In the genomic region with DNA sequence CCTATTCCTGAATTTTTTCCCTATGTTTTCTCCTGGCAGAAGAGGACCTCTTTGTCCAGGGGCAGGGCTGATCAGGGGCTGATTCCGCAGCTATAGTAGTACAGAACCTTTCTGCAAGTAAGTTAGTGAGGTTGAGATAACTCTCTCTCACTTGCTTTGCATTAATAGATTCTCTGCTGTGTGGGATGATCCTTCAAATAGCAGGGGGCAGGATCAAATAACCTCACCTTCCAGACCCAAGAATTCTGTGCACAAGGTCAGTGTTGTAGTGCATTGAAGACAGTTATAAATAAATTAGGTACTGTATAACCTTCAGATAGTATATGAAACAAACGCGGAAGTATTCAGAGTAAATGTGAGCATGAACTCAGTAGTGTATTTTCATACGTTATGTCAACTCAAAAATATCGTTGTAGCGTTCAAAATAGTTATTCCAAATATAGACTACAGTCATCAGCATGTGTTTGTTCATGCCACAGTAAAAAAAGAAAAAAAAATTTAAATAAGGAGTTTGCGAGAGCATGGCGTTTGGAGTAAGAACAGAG, we compare ENCODE assay signal across 21 cellular contexts. TPM values are rescaled to one million over a fixed set of nuclear protein-coding genes. Genes with fewer than 3 reads are reported as not detected.
DNase-seq lines count a peak whose midpoint lies in the region; TF ChIP-seq lines count a peak whose summit lies in the region.
"Had no signal": no experiment of that assay in that cellular context is flagged by ENCODE, and none has a peak within 500 bp of the region (broad histone marks: within the 10 kb centered on the region; RNA-seq: fewer than 3 reads in every experiment).

No MANE protein-coding gene starts in this region.

- H3K4me1 ChIP-seq in smooth muscle cell (ENCODE audit: low read depth) = peaks cover 12% of the 10 kb centered on the region
- H3K4me1 ChIP-seq: SJSA1 had no signal

- no peaks in the 10 kb centered on the region for H4K20me1 ChIP-seq in smooth muscle cell (ENCODE audit: low read depth)

- H3F3A ChIP-seq in smooth muscle cell (ENCODE audit: low read depth) = no peaks in the 10 kb centered on the region

- DNase-seq in NCI-H510A treated with DMSO at 0.1 percent for 48 hours (lab: John Stamatoyannopoulos, UW) (peak; percentile 97), NCI-H510A (lab: John Stamatoyannopoulos, UW) (no peak), NCI-H526 treated with DMSO at 0.1 percent for 48 hours (lab: John Stamatoyannopoulos, UW) (peak; percentile 90), iPS-NIHi11 (ENCODE audit: low spot score) (peak; percentile 7), smooth muscle cell (lab: John Stamatoyannopoulos, UW; ENCODE audit: unreplicated experiment) (no peak), NOMO-1 treated with dmso at 0.1 percent for 144 hours (lab: John Stamatoyannopoulos, UW; ENCODE audit: unreplicated experiment) (no peak), epidermal melanocyte (ENCODE audit: insufficient read length, low spot score) (no peak)
- DNase-seq in stimulated activated CD4-positive, alpha-beta T cell treated with anti-CD3 and anti-CD28 coated beads, Interleukin-2, amount 100 ng/mL, for 24 hours = no peak
- DNase-seq: activated B cell treated with CpG ODN at 0.5 μM for 24 hours; activated CD8-positive, alpha-beta T cell treated with anti-CD3 and anti-CD28 coated beads, Interleukin-2, amount 10 ng/mL, durations not matched to agents 7 days and 5 days; activated T-cell treated with anti-CD3 and anti-CD28 coated beads, Interleukin-2, amount 50 U/mL, for 4 hours; CD4-positive, CD25-positive, alpha-beta regulatory T cell; GOT3; hypothalamus; stimulated activated CD4-positive, alpha-beta T cell treated with anti-CD3 and anti-CD28 coated beads, Interleukin-2, amount 100 ng/mL, for 48 hours; T-helper 2 cell had no signal

- peak overlapping the region; percentile 52 for H2AFZ ChIP-seq in smooth muscle cell (ENCODE audit: low read depth)

- no peaks in the 10 kb centered on the region for H3K79me2 ChIP-seq in smooth muscle cell (ENCODE audit: low read depth)

- no peak for TF ChIP-seq CTCF in smooth muscle cell (IDR thresholded peaks at IDR 0.05; ENCODE audit: borderline replicate concordance, insufficient read depth, poor library complexity, severe bottlenecking)

- H3K27ac ChIP-seq in smooth muscle cell (ENCODE audit: low read depth) = no peak overlapping the region
- H3K27ac ChIP-seq: SJSA1 had no signal

- no peaks in the 10 kb centered on the region for H3K27me3 ChIP-seq in smooth muscle cell (ENCODE audit: low read depth)
- H3K27me3 ChIP-seq: SJSA1 had no signal

- H3K36me3 ChIP-seq in smooth muscle cell (ENCODE audit: low read depth) = no peaks in the 10 kb centered on the region
- H3K36me3 ChIP-seq: SJSA1 had no signal

- no peak overlapping the region for H3K4me2 ChIP-seq in smooth muscle cell

- no peak overlapping the region for H3K9ac ChIP-seq in smooth muscle cell (ENCODE audit: low read depth)

- H3K4me3 ChIP-seq in smooth muscle cell = no peak overlapping the region
- H3K4me3 ChIP-seq: SJSA1 had no signal

- no peaks in the 10 kb centered on the region for H3K9me3 ChIP-seq in smooth muscle cell (replicated peaks; ENCODE audit: low read depth)
- H3K9me3 ChIP-seq: SJSA1 had no signal

- WGBS in smooth muscle cell (ENCODE audit: low lambda C conversion rate) = 49% methylated on average over 8 of the region's 8 CpGs

RNA-seq across cellular contexts. Expression of a gene that starts 0.3 kb away (rescaled TPM):
- total RNA-seq in smooth muscle cell = not detected in 2 replicates
- not detected in 2 replicates for polyA plus RNA-seq in smooth muscle cell
- total RNA-seq: activated B cell treated with CpG ODN at 0.5 μM for 24 hours; activated CD8-positive, alpha-beta T cell treated with anti-CD3 and anti-CD28 coated beads, Interleukin-2, amount 10 ng/mL, durations not matched to agents 7 days and 5 days; activated T-cell treated with anti-CD3 and anti-CD28 coated beads, Interleukin-2, amount 50 U/mL, for 4 hours; CD4-positive, CD25-positive, alpha-beta regulatory T cell; chondrocyte; mucosa of gallbladder; osteocyte; SJSA1; urinary bladder had no signal
- polyA plus RNA-seq: CD4-positive, CD25-positive, alpha-beta regulatory T cell; urinary bladder had no signal

RNA-seq across cellular contexts. Expression of a gene that starts 7.2 kb away (rescaled TPM):
- not detected in 2 replicates for total RNA-seq in smooth muscle cell
- polyA plus RNA-seq in smooth muscle cell = not detected in 2 replicates
- total RNA-seq: activated B cell treated with CpG ODN at 0.5 μM for 24 hours; activated CD8-positive, alpha-beta T cell treated with anti-CD3 and anti-CD28 coated beads, Interleukin-2, amount 10 ng/mL, durations not matched to agents 7 days and 5 days; activated T-cell treated with anti-CD3 and anti-CD28 coated beads, Interleukin-2, amount 50 U/mL, for 4 hours; CD4-positive, CD25-positive, alpha-beta regulatory T cell had no signal
- polyA plus RNA-seq: CD4-positive, CD25-positive, alpha-beta regulatory T cell had no signal

Comparison
In these comparisons a context has a peak if more than half of its experiments do, and no peak if none do; other contexts are left out.
1. DNase-seq: peak in NCI-H510A treated with DMSO at 0.1 percent for 48 hours (single experiment), NCI-H526 treated with DMSO at 0.1 percent for 48 hours (single experiment) and iPS-NIHi11 (single experiment); none in NCI-H510A (single experiment), smooth muscle cell (single experiment), NOMO-1 treated with dmso at 0.1 percent for 144 hours (single experiment), stimulated activated CD4-positive, alpha-beta T cell treated with anti-CD3 and anti-CD28 coated beads, Interleukin-2, amount 100 ng/mL, for 24 hours (0 of 2) and epidermal melanocyte (single experiment).